Comparison of ENCODE assay signal across 1 cellular context in the genomic region with DNA sequence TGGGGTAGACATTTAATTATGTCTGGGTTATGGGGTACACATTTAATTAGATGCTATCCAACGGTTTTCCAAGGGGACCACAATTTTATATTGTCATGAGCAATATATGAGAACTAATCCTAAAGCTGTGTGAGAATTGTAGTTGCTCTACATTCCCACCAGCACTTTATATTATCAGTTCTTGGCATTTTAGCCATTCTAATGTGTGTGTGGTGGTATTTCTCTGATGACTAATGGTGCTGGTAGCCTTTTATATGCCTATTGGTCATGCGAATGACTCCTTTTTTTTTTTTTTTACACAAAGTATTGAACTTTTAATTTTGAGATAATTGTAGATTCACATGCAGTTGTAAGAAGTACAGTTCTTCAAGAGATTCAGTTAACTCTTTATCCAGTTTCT.
TF ChIP-seq lines count a peak whose summit lies in the region.

No MANE protein-coding gene starts in this region.

TF ChIP-seq in HepG2, 621 proteins besides CTCF, POLR2A, EP300 and RAD21:
- peak; percentile 93 for TF ChIP-seq ZNF7 (CRISPR knock-in tag; IDR thresholded peaks at IDR 0.05)
- TF ChIP-seq, protein P1, sequence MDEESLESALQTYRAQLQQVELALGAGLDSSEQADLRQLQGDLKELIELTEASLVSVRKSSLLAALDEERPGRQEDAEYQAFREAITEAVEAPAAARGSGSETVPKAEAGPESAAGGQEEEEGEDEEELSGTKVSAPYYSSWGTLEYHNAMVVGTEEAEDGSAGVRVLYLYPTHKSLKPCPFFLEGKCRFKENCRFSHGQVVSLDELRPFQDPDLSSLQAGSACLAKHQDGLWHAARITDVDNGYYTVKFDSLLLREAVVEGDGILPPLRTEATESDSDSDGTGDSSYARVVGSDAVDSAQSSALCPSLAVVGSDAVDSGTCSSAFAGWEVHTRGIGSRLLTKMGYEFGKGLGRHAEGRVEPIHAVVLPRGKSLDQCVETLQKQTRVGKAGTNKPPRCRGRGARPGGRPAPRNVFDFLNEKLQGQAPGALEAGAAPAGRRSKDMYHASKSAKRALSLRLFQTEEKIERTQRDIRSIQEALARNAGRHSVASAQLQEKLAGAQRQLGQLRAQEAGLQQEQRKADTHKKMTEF (CRISPR knock-in tag; IDR thresholded peaks at IDR 0.05) = no peak
TF ChIP-seq in HepG2: peak in this region for 1.
